ENCODE assay signal across 6 cellular contexts in the genomic region with DNA sequence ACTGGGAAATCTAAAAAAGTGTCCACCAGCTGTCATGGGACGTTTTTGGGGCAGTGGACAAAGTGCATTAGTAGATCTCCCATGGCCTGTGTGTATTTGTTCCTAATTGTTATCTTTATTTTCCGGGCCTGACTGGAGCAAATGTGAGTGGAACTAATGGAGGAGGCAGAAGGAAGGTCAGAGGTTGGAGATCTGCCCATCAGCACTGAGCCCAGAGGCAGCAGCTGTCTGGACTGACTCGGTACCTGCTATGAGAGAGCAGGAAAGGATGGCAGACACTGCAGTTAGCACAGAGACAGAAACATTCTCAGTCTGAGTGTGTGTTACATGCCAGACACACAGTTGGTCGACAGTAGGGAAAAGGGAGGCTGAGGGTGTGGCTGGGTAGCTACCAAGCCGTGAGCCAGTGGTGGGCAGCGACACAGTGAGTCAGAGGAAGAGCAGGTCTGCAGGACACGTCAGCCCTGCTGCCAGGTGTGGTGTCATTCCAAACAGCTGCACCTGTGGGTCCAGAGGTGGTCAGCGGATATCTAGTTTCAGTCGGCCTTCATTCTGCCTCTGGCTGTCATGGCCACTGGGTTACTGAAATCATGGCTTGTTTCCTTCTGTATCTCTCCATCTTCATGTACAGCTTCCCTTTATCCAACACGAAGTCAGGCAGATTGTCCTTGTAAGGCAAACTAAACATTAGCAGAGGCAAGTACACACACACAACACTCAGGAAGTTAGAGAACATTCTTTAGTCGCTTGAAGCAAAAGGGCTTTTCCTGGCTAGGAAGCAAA.
A peak's percentile ranks its signal among the peaks of the same experiment; 100 is the strongest.
DNase-seq lines count a peak whose midpoint lies in the region; ATAC-seq and TF ChIP-seq lines count a peak whose summit lies in the region.
"Not testable (repeated sequence)": the region's sequence is repeated elsewhere in the genome, so short reads cannot be mapped to it uniquely, and the experiment has no call there.

No MANE protein-coding gene starts in this region.

- POLR2A ChIA-PET in PC-3 (lab: Charles Lee; ENCODE audit: unreplicated experiment): not testable (repeated sequence)

- in situ Hi-C loops in mammary epithelial cell (cut with MboI; ENCODE audit: low sequenced_read_pairs in 2 of 2): not testable (repeated sequence)

- not testable (repeated sequence) for H3K27ac ChIP-seq in PC-3 (ENCODE audit: low read length); lower lobe of right lung
- peak overlapping the region; percentile 48 for H3K27ac ChIP-seq in mammary epithelial cell (ENCODE audit: insufficient read depth, low read depth, low read length)

- H3K4me3 ChIP-seq in PC-3 (ENCODE audit: low read length); mammary epithelial cell (replicated peaks in 1 of 3; ENCODE audit: insufficient read depth in 1 of 3, low read depth in 2 of 3, low read length in 3 of 3); lower lobe of right lung: not testable (repeated sequence)

- ATAC-seq in PC-3: peak; percentile 89
- peak; percentile 48 for ATAC-seq in esophagus mucosa
- ATAC-seq in Right ventricle myocardium inferior: peak; percentile 34
- peak; percentile 59 to 67 for ATAC-seq in left cardiac atrium
- ATAC-seq in lower lobe of right lung: peak; percentile 32 to 54

- H2AFZ ChIP-seq in PC-3 (ENCODE audit: low read length); mammary epithelial cell (ENCODE audit: low read depth, low read length): not testable (repeated sequence)

- not testable (repeated sequence) for H3K79me2 ChIP-seq in PC-3 (ENCODE audit: low read length); mammary epithelial cell (ENCODE audit: insufficient read depth, low read length)

- H3K27me3 ChIP-seq in PC-3 (ENCODE audit: low read length); mammary epithelial cell (ENCODE audit: insufficient read depth, low read length); lower lobe of right lung (ENCODE audit: low read depth): not testable (repeated sequence)

- dilution Hi-C loops in mammary epithelial cell (cut with HindIII; ENCODE audit: low sequenced_read_pairs): not testable (repeated sequence)

- not testable (repeated sequence) for H3K36me3 ChIP-seq in PC-3 (ENCODE audit: low read depth, low read length); mammary epithelial cell (ENCODE audit: insufficient read depth, low read length); lower lobe of right lung

- CTCF ChIA-PET in PC-3 (lab: Charles Lee); mammary epithelial cell (lab: Charles Lee; ENCODE audit: low non-redundant PET): not testable (repeated sequence)

- H3K9me2 ChIP-seq in PC-3 (replicated peaks; ENCODE audit: low read length): not testable (repeated sequence)

- not testable (repeated sequence) for H4K20me1 ChIP-seq in PC-3 (ENCODE audit: low read length); mammary epithelial cell (ENCODE audit: insufficient read depth, low read length)

- TF ChIP-seq CTCF in PC-3 (conservative IDR thresholded peaks at IDR 0.05; ENCODE audit: low read depth, low read length); mammary epithelial cell (conservative IDR thresholded peaks at IDR 0.05 in 1 of 2, IDR thresholded peaks at IDR 0.05 in 1 of 2; ENCODE audit: extremely low read depth in 1 of 2, insufficient read depth in 1 of 2, low read depth in 1 of 2, low read length in 2 of 2); lower lobe of right lung (IDR thresholded peaks at IDR 0.05): not testable (repeated sequence)

- not testable (repeated sequence) for H3F3A ChIP-seq in PC-3 (ENCODE audit: low read length, unreplicated experiment)

- not testable (repeated sequence) for H3K9ac ChIP-seq in PC-3 (ENCODE audit: low read length); mammary epithelial cell (ENCODE audit: insufficient read depth, low read length)

- intact Hi-C loops in PC-3 (cut with micrococcal nuclease); mammary epithelial cell (cut with micrococcal nuclease); Right ventricle myocardium inferior (cut with DNase I); left cardiac atrium (cut with DNase I); lower lobe of right lung (cut with DNase I): not testable (repeated sequence)

- not testable (repeated sequence) for H3K9me3 ChIP-seq in PC-3 (ENCODE audit: low read length); mammary epithelial cell (replicated peaks; ENCODE audit: insufficient read depth, low read length); lower lobe of right lung

- not testable (repeated sequence) for H3K4me1 ChIP-seq in PC-3 (ENCODE audit: insufficient read depth, low read length); mammary epithelial cell (ENCODE audit: insufficient read depth, low read length); lower lobe of right lung

- not testable (repeated sequence) for H3K4me2 ChIP-seq in PC-3 (ENCODE audit: low read length); mammary epithelial cell (ENCODE audit: insufficient read depth, low read depth, low read length)

- BruUV-seq in PC-3 (replicated peaks; lab: Mats Ljungman, UMichigan): TSS peak; percentile 28
- TSS peak; percentile 49 for BruUV-seq in mammary epithelial cell (replicated peaks; lab: Mats Ljungman, UMichigan)

- no CpG with 5 or more reads among the region's 11 CpGs for WGBS in mammary epithelial cell (ENCODE audit: low coverage, missing lambda C conversion rate)

- DNase-seq in PC-3; mammary epithelial cell; Right ventricle myocardium inferior (ENCODE audit: missing footprints); left cardiac atrium; lower lobe of right lung: not testable (repeated sequence)

Comparison
In these comparisons a context has a peak if more than half of its experiments do, and no peak if none do; other contexts are left out.
1. ATAC-seq: peak in every context shown above with its lines; median percentile 89 in PC-3; 63 in left cardiac atrium; 48 in esophagus mucosa; 43 in lower lobe of right lung; 34 in Right ventricle myocardium inferior.